1 cellular context compared by ENCODE assay signal in genomic region chr18:24103622-24104021, GRCh38.
TF ChIP-seq lines count a peak whose summit lies in the region.

No MANE protein-coding gene starts in this region.

TF ChIP-seq in GM23338, 12 proteins besides CTCF, POLR2A, EP300 and RAD21 (continued from another document):
- no peak for TF ChIP-seq ZNF462 (CRISPR knock-in tag; IDR thresholded peaks at IDR 0.05)
- no peak for TF ChIP-seq NANOG (IDR thresholded peaks at IDR 0.05; ENCODE audit: borderline replicate concordance)
- no peak for TF ChIP-seq ETS1 (IDR thresholded peaks at IDR 0.05)
- no peak for TF ChIP-seq ZNF114 (CRISPR knock-in tag; IDR thresholded peaks at IDR 0.05)
- no peak for TF ChIP-seq JUNB (IDR thresholded peaks at IDR 0.05; ENCODE audit: unreplicated experiment)
- no peak for TF ChIP-seq STAT1 (IDR thresholded peaks at IDR 0.05; ENCODE audit: unreplicated experiment)
- no peak for TF ChIP-seq EZH2 (IDR thresholded peaks at IDR 0.05; ENCODE audit: low read depth, unreplicated experiment)
- TF ChIP-seq EZH2phosphoT487 (IDR thresholded peaks at IDR 0.05; ENCODE audit: unreplicated experiment), result no peak
